ENCODE assay signal across 8 cellular contexts in the genomic region with DNA sequence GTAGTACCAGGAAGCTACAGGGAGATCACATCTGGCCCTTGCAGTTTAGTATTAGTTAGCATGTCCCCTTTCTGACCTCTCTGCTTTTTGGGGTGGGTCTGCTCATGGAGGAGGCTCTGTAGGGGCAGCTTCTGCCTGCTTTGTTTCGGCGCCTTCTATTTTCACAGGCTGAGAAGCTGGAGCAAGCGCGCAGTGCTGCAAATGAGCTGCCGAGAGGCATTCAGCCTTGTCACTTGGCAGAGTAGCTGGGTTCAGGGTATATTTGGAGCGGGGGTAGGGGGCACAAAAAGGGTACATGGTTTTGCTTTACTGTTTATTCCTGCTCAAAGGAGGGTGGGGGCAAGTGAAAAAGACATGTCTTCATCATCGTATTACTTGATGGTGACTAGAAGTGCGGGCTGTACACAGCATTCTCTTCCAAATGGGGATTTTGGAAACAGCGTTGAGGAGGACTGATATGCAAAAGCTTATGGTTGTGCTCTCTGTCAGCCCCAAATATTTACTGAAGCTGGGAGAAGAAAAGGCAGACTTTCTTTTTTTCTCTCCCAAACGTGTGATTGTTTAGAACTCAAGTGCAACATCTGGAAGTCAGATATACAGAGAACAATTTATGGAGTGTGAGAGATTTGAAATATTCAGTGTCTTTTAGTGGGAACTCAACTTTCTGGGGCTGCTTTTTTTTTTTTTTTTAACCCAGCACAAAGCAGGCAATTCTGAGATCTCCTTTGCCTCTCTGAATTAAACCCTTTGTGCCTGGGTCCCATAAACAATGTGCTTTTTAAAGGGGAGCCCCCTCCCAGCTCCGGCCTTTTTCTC.
DNase-seq lines count a peak whose midpoint lies in the region; ATAC-seq and TF ChIP-seq lines count a peak whose summit lies in the region.

No MANE protein-coding gene starts in this region.

- H3K36me3 ChIP-seq in left lung, result peaks cover 0 to 6% of the 10 kb centered on the region in 2 donors
- H3K36me3 ChIP-seq in suprapubic skin, result peaks cover 3% of the 10 kb centered on the region
- H3K36me3 ChIP-seq in thyroid gland, result no peaks in the 10 kb centered on the region

- H3K4me1 ChIP-seq in left lung (peaks cover 8 to 76% of the 10 kb centered on the region in 2 donors), suprapubic skin (peaks cover 42% of the 10 kb centered on the region), thyroid gland (peaks cover 8 to 11% of the 10 kb centered on the region in 2 donors)

- ATAC-seq in left lung, result no peak
- ATAC-seq in GM19035 (IDR thresholded peaks at IDR 0.05; ENCODE audit: unreplicated experiment), result no peak

- intact Hi-C loops in left lung (cut with DNase I) (no loop called here), thyroid gland (cut with DNase I) (no loop called here)

- TF ChIP-seq POLR2A in suprapubic skin (IDR thresholded peaks at IDR 0.05) (no peak), thyroid gland (IDR thresholded peaks at IDR 0.05) (no peak)

- H3K9me3 ChIP-seq in left lung (no peaks in the 10 kb centered on the region), suprapubic skin (no peaks in the 10 kb centered on the region), thyroid gland (no peaks in the 10 kb centered on the region)

- TF ChIP-seq CTCF in left lung (IDR thresholded peaks at IDR 0.05) (no peak), suprapubic skin (IDR thresholded peaks at IDR 0.05) (no peak), thyroid gland (IDR thresholded peaks at IDR 0.05) (no peak)

- 16 to 45% (median 31%) methylated on average over 11 of the region's 11 CpGs for WGBS in adipose tissue, 3 donors
- 40% methylated on average over 11 of the region's 11 CpGs for WGBS in suprapubic skin
- 49 to 50% methylated on average over 11 of the region's 11 CpGs for WGBS in thyroid gland, 2 donors

- DNase-seq in SIG-M5 treated with dmso at 0.1 percent for 504 hours (lab: John Stamatoyannopoulos, UW; ENCODE audit: unreplicated experiment) (peak; percentile 40), SIG-M5 (lab: John Stamatoyannopoulos, UW) (no peak), left lung (no peak), suprapubic skin (ENCODE audit: low spot score in 2 of 2) (no peak), thyroid gland (no peak), NCI-H2196 treated with DMSO at 0.1 percent for 48 hours (lab: John Stamatoyannopoulos, UW; ENCODE audit: unreplicated experiment) (no peak)

- H3K27me3 ChIP-seq in left lung (peaks cover 0 to 7% of the 10 kb centered on the region in 2 donors), suprapubic skin (peaks cover 3% of the 10 kb centered on the region), thyroid gland (no peaks in the 10 kb centered on the region)

- peak overlapping the region in 1 of 2 donors; percentile 80 for H3K4me3 ChIP-seq in left lung
- H3K4me3 ChIP-seq in suprapubic skin, result peak overlapping the region; percentile 59
- no peak overlapping the region for H3K4me3 ChIP-seq in thyroid gland (replicated peaks in 1 of 3)

- H3K27ac ChIP-seq in adipose tissue (ENCODE audit: low read depth, low read length), result peak overlapping the region; percentile 32
- H3K27ac ChIP-seq in left lung, result peak overlapping the region; percentile 58 to 97
- H3K27ac ChIP-seq in suprapubic skin, result peak overlapping the region; percentile 88
- peak overlapping the region in 1 of 3 donors; percentile 47 for H3K27ac ChIP-seq in thyroid gland

- TF ChIP-seq EP300 in suprapubic skin (IDR thresholded peaks at IDR 0.05), result no peak
